8 cellular contexts compared by ENCODE assay signal in genomic region chr12:21655594-21655993, GRCh38. TPM values are rescaled to one million over a fixed set of nuclear protein-coding genes. Genes with fewer than 3 reads are reported as not detected.
DNase-seq lines count a peak whose midpoint lies in the region; ATAC-seq, FAIRE-seq and TF ChIP-seq lines count a peak whose summit lies in the region.

No MANE protein-coding gene starts in this region.

- TF ChIP-seq CTCF in astrocyte of the cerebellum (IDR thresholded peaks at IDR 0.05; ENCODE audit: low read depth, low read length, missing control alignments): no peak

- peak overlapping the region; percentile 37 for H3K4me3 Mint-ChIP-seq in memory B cell

- peaks cover 42 to 59% (median 46%) of the 10 kb centered on the region in 11 experiments for H3K36me3 ChIP-seq in BLaER1 treated with 17β-estradiol and CSF1 and Interleukin-3, amounts not matched to agents 10 nM and 100 nM
- peaks cover 58% of the 10 kb centered on the region for H3K36me3 ChIP-seq in HUES48 (ENCODE audit: control insufficient read depth, insufficient read depth, low read length)
- no peaks in the 10 kb centered on the region for H3K36me3 ChIP-seq in small intestine (ENCODE audit: control insufficient read depth in 2 of 2, insufficient read depth in 2 of 2, low read length in 2 of 2)

- H3K4me3 ChIP-seq in BLaER1 treated with 17β-estradiol and CSF1 and Interleukin-3, amounts not matched to agents 10 nM and 100 nM: peak overlapping the region; percentile 76 to 95 (median 86); a peak in 19 of 20 replicates
- H3K4me3 ChIP-seq in HUES48 (ENCODE audit: low read depth, low read length) (peak overlapping the region; percentile 91), astrocyte of the cerebellum (ENCODE audit: low read depth, low read length) (peak overlapping the region; percentile 95), small intestine (ENCODE audit: low read depth in 1 of 2, low read length in 2 of 2) (no peak overlapping the region)

- peaks cover 22 to 44% (median 29%) of the 10 kb centered on the region in 10 experiments for H3K4me1 ChIP-seq in BLaER1 treated with 17β-estradiol and CSF1 and Interleukin-3, amounts not matched to agents 10 nM and 100 nM
- H3K4me1 ChIP-seq in HUES48 (ENCODE audit: control insufficient read depth, insufficient read depth, low read length): peaks cover 20% of the 10 kb centered on the region
- H3K4me1 ChIP-seq in small intestine (ENCODE audit: control insufficient read depth in 2 of 2, insufficient read depth in 1 of 2, low read depth in 1 of 2, low read length in 1 of 2): no peaks in the 10 kb centered on the region

- H3K9me3 Mint-ChIP-seq in memory B cell: no peaks in the 10 kb centered on the region

- peaks cover 7 to 68% (median 60%) of the 10 kb centered on the region in 11 experiments; a peak in 21 of 22 replicates for H4K20me1 ChIP-seq in BLaER1 treated with 17β-estradiol and CSF1 and Interleukin-3, amounts not matched to agents 10 nM and 100 nM

- H3K27me3 ChIP-seq in BLaER1 treated with 17β-estradiol and CSF1 and Interleukin-3, amounts not matched to agents 10 nM and 100 nM: no peaks in the 10 kb centered on the region
- H3K27me3 ChIP-seq in HUES48 (ENCODE audit: control insufficient read depth, insufficient read depth, low read length) (no peaks in the 10 kb centered on the region), small intestine (ENCODE audit: control insufficient read depth in 2 of 2, insufficient read depth in 2 of 2, low read length in 2 of 2) (no peaks in the 10 kb centered on the region)

- H3K36me3 Mint-ChIP-seq in memory B cell: peaks cover 15% of the 10 kb centered on the region

- H3K4me1 Mint-ChIP-seq in memory B cell: peaks cover 21% of the 10 kb centered on the region

- in situ Hi-C loops in astrocyte of the cerebellum (cut with HindIII; ENCODE audit: low sequenced_read_pairs): no loop called here

- H3K27ac ChIP-seq in BLaER1 treated with 17β-estradiol and CSF1 and Interleukin-3, amounts not matched to agents 10 nM and 100 nM: peak overlapping the region in 9 of 11 experiments; percentile 10 to 99 (median 97); a peak in 14 of 22 replicates
- H3K27ac ChIP-seq in HUES48 (ENCODE audit: low read depth, low read length) (no peak overlapping the region), small intestine (ENCODE audit: low read depth in 1 of 2, low read length in 1 of 2) (no peak overlapping the region)

- no peak for DNase-seq in astrocyte of the cerebellum (ENCODE audit: low read depth)
- DNase-seq in memory B cell (ENCODE audit: low spot score in 2 of 2): no peak
- DNase-seq in nucleus accumbens (lab: John Stamatoyannopoulos, UW): no peak
- no peak for DNase-seq in GM03348 (ENCODE audit: low spot score)
- DNase-seq in small intestine: no peak
- DNase-seq in NCI-H82 (lab: John Stamatoyannopoulos, UW): no peak

- H3K9ac ChIP-seq in BLaER1 treated with 17β-estradiol and CSF1 and Interleukin-3, amounts not matched to agents 10 nM and 100 nM: peak overlapping the region; percentile 81 to 99 (median 97); a peak in 21 of 22 replicates
- 0 out of 2 replicates have a peak overlapping the region, but pooled peaks have one; percentile 96 for H3K9ac ChIP-seq in HUES48 (ENCODE audit: low read depth, low read length)

- FAIRE-seq in small intestine (lab: Jason Lieb, UNC): no peak

- WGBS in small intestine, 3 donors: 63 to 72% (median 67%) methylated on average over 4 of the region's 4 CpGs

- peak overlapping the region; percentile 79 to 96 (median 89) for H3K4me2 ChIP-seq in BLaER1 treated with 17β-estradiol and CSF1 and Interleukin-3, amounts not matched to agents 10 nM and 100 nM

- H3K9me3 ChIP-seq in BLaER1 treated with 17β-estradiol and CSF1 and Interleukin-3, amounts not matched to agents 10 nM and 100 nM (replicated peaks in 1 of 11): no peaks in the 10 kb centered on the region
- H3K9me3 ChIP-seq in HUES48 (ENCODE audit: control insufficient read depth, insufficient read depth, low read length): no peaks in the 10 kb centered on the region
- H3K9me3 ChIP-seq in small intestine (ENCODE audit: control insufficient read depth, low read depth): no peaks in the 10 kb centered on the region

- no peaks in the 10 kb centered on the region for H3K27me3 Mint-ChIP-seq in memory B cell

- ATAC-seq in memory B cell (ENCODE audit: low read depth): no peak

- peak overlapping the region; percentile 73 for H3K27ac Mint-ChIP-seq in memory B cell

RNA-seq across cellular contexts. Expression of gene LDHB, which starts 2.0 kb away (rescaled TPM):
- 100 to 1,000 TPM in 2 of 3 donors, 10 to 100 TPM in 1; 19.5 to 202 (median 105) TPM for polyA plus RNA-seq in small intestine

RNA-seq across cellular contexts. Expression of gene GYS2, which starts 50.9 kb away (rescaled TPM):
- under 1 TPM in 1 of 3 donors, not detected in 2; 0.01 TPM for polyA plus RNA-seq in small intestine

Comparison
In these comparisons a context has a peak if more than half of its experiments do, and no peak if none do; other contexts are left out.
1. H3K27ac ChIP-seq: peak in BLaER1 treated with 17β-estradiol and CSF1 and Interleukin-3, amounts not matched to agents 10 nM and 100 nM (9 of 11); none in HUES48 (single experiment) and small intestine (0 of 2).
2. H3K4me3 ChIP-seq: peak in BLaER1 treated with 17β-estradiol and CSF1 and Interleukin-3, amounts not matched to agents 10 nM and 100 nM (10 of 10), HUES48 (single experiment) and astrocyte of the cerebellum (single experiment); none in small intestine (0 of 2).